11 cellular contexts compared by ENCODE assay signal in the genomic region with DNA sequence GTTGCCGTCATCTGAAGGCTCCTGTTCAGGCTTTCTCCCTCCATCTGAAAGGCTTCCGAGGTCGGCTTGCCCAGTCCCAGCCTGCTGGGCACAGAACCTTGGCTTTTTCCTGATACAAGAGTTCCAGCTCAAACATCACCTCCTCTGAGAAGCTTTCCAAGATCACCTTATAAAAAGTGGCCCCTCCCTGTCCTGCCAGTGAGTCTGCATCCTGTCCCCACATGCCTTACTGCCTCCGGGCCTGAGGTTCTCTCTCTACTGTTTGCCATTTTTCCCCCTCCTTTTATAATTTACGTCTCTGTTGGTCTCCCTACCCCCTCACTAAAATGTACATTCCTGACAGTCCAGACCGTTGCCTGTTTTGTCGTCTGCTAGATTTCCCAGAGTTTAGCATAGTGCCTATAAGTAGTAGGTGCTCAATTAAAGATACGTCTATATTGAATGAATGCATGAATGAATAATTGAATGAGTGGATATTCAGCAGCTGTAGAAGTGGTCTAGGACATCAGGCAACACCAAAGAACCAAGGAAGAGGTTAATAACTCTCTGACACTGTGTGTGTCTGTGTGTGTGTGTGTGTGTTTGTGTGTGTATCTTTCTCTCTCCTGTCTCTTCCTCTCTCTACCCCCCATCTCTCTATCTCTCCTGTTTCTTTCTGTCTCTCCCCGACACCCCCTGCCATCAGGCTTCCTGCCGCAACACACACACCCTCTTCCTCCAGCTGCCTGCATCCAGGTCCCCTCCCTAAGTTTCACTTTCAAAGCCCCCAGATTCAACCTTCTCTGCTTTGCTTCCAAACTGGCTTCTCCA.
DNase-seq lines count a peak whose midpoint lies in the region; ATAC-seq, FAIRE-seq and TF ChIP-seq lines count a peak whose summit lies in the region.
"Had no signal": no experiment of that assay in that cellular context is flagged by ENCODE, and none has a peak within 500 bp of the region (broad histone marks: within the 10 kb centered on the region; RNA-seq: fewer than 3 reads in every experiment).

No MANE protein-coding gene starts in this region.

- CTCF ChIA-PET in A549 (lab: Yijun Ruan, JAX), result interaction anchor here (0.7 to 3.2 kb wide), 8 partner anchors 12 to 654 kb away, joined by 3 to 11 read pairs (median 4); no protein-coding TSS in a partner anchor
- CTCF ChIA-PET in MCF 10A (lab: Yijun Ruan, JAX), result interaction anchor here (0.7 to 1.5 kb wide), 4 partner anchors 10 to 81 kb away, joined by 3 read pairs; no protein-coding TSS in a partner anchor

- no peak overlapping the region for H3K4me2 ChIP-seq in A549

- TF ChIP-seq EP300 in A549 (IDR thresholded peaks at IDR 0.05), result no peak

- H3K9me3 ChIP-seq in A549, result peaks cover 3% of the 10 kb centered on the region; the same call in 2 of the 3 replicates
- no peaks in the 10 kb centered on the region for H3K9me3 ChIP-seq in right lobe of liver

- H3K9me3 Mint-ChIP-seq in MCF 10A (ENCODE audit: unreplicated experiment) (no peaks in the 10 kb centered on the region), natural killer cell (no peaks in the 10 kb centered on the region)

- no TSS peak for BruUV-seq in MCF 10A (replicated peaks; lab: Mats Ljungman, UMichigan)

- ATAC-seq in A549 (no peak), natural killer cell (peak in 1 of 3 donors; percentile 29), right lobe of liver (no peak)

- H3K4me1 Mint-ChIP-seq in MCF 10A (ENCODE audit: insufficient read depth, unreplicated experiment), result peaks cover 38% of the 10 kb centered on the region
- H3K4me1 Mint-ChIP-seq in natural killer cell, result peaks cover 22 to 24% of the 10 kb centered on the region in 2 donors

- intact Hi-C loops in MCF 10A (cut with micrococcal nuclease), result loop anchor here (10.0 kb wide), 1 partner anchor 302 kb away; no protein-coding TSS in a partner anchor
- intact Hi-C loops in natural killer cell (cut with micrococcal nuclease), result no loop called here
- intact Hi-C loops in right lobe of liver (cut with DNase I), result loop anchor here in 1 of 2 donors (10.0 kb wide), 1 partner anchor 172 kb away; no protein-coding TSS in a partner anchor

- POLR2A ChIA-PET in A549 (lab: Yijun Ruan, JAX) (no interaction called here), MCF 10A (lab: Yijun Ruan, JAX) (interaction anchor here (1.5 to 2.8 kb wide), 3 partner anchors 8 to 61 kb away, joined by 3 to 33 read pairs (median 16); no protein-coding TSS in a partner anchor)

- H3K4me1 ChIP-seq in A549, result peaks cover 47% of the 10 kb centered on the region
- H3K4me1 ChIP-seq in right lobe of liver, result peaks cover 0 to 4% (median 3%) of the 10 kb centered on the region in 4 donors

- H3K27me3 Mint-ChIP-seq in MCF 10A (ENCODE audit: insufficient read depth, unreplicated experiment), result no peaks in the 10 kb centered on the region
- peaks cover 12 to 30% of the 10 kb centered on the region in 2 donors for H3K27me3 Mint-ChIP-seq in natural killer cell (ENCODE audit: low read depth in 2 of 2)

- no peak overlapping the region for H3K4me3 ChIP-seq in A549
- H3K4me3 ChIP-seq in Jurkat, Clone E6-1 (ENCODE audit: low read length), result peak overlapping the region; percentile 34
- no peak overlapping the region for H3K4me3 ChIP-seq in right lobe of liver
- H3K4me3 ChIP-seq: cardiac muscle cell, SK-N-MC had no signal

- H3K27me3 ChIP-seq in right lobe of liver, result no peaks in the 10 kb centered on the region
- H3K27me3 ChIP-seq: cardiac muscle cell had no signal

- H3K36me3 Mint-ChIP-seq in MCF 10A (ENCODE audit: insufficient read depth, unreplicated experiment) (no peaks in the 10 kb centered on the region), natural killer cell (no peaks in the 10 kb centered on the region)

- TF ChIP-seq RAD21 in A549 (conservative IDR thresholded peaks at IDR 0.05 in 1 of 2, IDR thresholded peaks at IDR 0.05 in 1 of 2), result no peak

- H3K4me3 Mint-ChIP-seq in MCF 10A (ENCODE audit: unreplicated experiment) (peak overlapping the region; percentile 31), natural killer cell (peak overlapping the region; percentile 45)

- TF ChIP-seq CTCF in A549 (IDR thresholded peaks at IDR 0.05) (no peak), MCF 10A (IDR thresholded peaks at IDR 0.05; ENCODE audit: unreplicated experiment) (no peak), natural killer cell (IDR thresholded peaks at IDR 0.05) (no peak), right lobe of liver (IDR thresholded peaks at IDR 0.05) (no peak)

- DNase-seq in A549 (ENCODE audit: low read depth in 1 of 2, low spot score in 1 of 2) (no peak), MCF 10A (ENCODE audit: unreplicated experiment) (no peak), natural killer cell (no peak), A172 (ENCODE audit: low spot score) (no peak), NCI-H524 treated with DMSO at 0.1 percent for 48 hours (lab: John Stamatoyannopoulos, UW) (no peak), NCI-H526 (lab: John Stamatoyannopoulos, UW) (no peak), right lobe of liver (no peak)
- DNase-seq in Jurkat, Clone E6-1 (ENCODE audit: low read depth, low spot score), result peak; percentile 64
- DNase-seq: NCI-H510A treated with DMSO at 0.1 percent for 48 hours had no signal

- H3K27ac Mint-ChIP-seq in MCF 10A (ENCODE audit: low read depth, unreplicated experiment) (no peak overlapping the region), natural killer cell (peak overlapping the region in 1 of 2 donors; percentile 82)

- TF ChIP-seq POLR2A in A549 (IDR thresholded peaks at IDR 0.05; ENCODE audit: low read length), result no peak
- no peak for TF ChIP-seq POLR2A in right lobe of liver (IDR thresholded peaks at IDR 0.05)

- no peak for FAIRE-seq in A549 (lab: Jason Lieb, UNC)

- H3K27ac ChIP-seq in A549 (peak overlapping the region in 1 of 2 experiments; percentile 96; a peak in 4 of 6 replicates), right lobe of liver (no peak overlapping the region)
- H3K27ac ChIP-seq: cardiac muscle cell, SK-N-MC had no signal

- 92% methylated on average over 10 of the region's 10 CpGs for WGBS in A549 (ENCODE audit: missing lambda C conversion rate)
- 75% methylated on average over 7 of the region's 10 CpGs for WGBS in right lobe of liver (ENCODE audit: insufficient coverage, low coverage, low lambda C conversion rate, missing lambda C conversion rate)

- no peaks in the 10 kb centered on the region for H3K36me3 ChIP-seq in right lobe of liver
- H3K36me3 ChIP-seq: cardiac muscle cell had no signal

TF ChIP-seq in A549, 52 proteins besides CTCF, POLR2A, EP300 and RAD21:
- TF ChIP-seq ZFP36 (IDR thresholded peaks at IDR 0.05; ENCODE audit: borderline replicate concordance, partially characterized antibody) (peak; percentile 32), SREBF2 (IDR thresholded peaks at IDR 0.05) (no peak)
